23 cellular contexts compared by ENCODE assay signal in genomic region chr1:167790117-167790516, GRCh38.
DNase-seq lines count a peak whose midpoint lies in the region; ATAC-seq and TF ChIP-seq lines count a peak whose summit lies in the region.
"Had no signal": no experiment of that assay in that cellular context is flagged by ENCODE, and none has a peak within 500 bp of the region (broad histone marks: within the 10 kb centered on the region; RNA-seq: fewer than 3 reads in every experiment).

No MANE protein-coding gene starts in this region.

- peaks cover 34% of the 10 kb centered on the region for H3K36me3 Mint-ChIP-seq in progenitor cell of endocrine pancreas (ENCODE audit: insufficient read depth)

- no peak overlapping the region for H3K4me3 Mint-ChIP-seq in progenitor cell of endocrine pancreas (ENCODE audit: low read depth)
- H3K4me3 Mint-ChIP-seq: activated naive CD4-positive, alpha-beta T cell treated with anti-CD3 and anti-CD28 coated beads, Interleukin-2, amount 10 ng/mL, durations not matched to agents 7 days and 5 days; activated T-cell treated with anti-CD3 and anti-CD28 coated beads, Interleukin-2, amount 50 U/mL, for 4 hours; nephron progenitor cell had no signal

- TF ChIP-seq CTCF in progenitor cell of endocrine pancreas (IDR thresholded peaks at IDR 0.05; ENCODE audit: unreplicated experiment) = no peak

- H3K27ac Mint-ChIP-seq in progenitor cell of endocrine pancreas = peak overlapping the region; percentile 69
- H3K27ac Mint-ChIP-seq: activated naive CD4-positive, alpha-beta T cell treated with anti-CD3 and anti-CD28 coated beads, Interleukin-2, amount 10 ng/mL, durations not matched to agents 7 days and 5 days had no signal

- DNase-seq in NCI-H2196 (lab: John Stamatoyannopoulos, UW; ENCODE audit: unreplicated experiment) (peak; percentile 7), NCI-H2196 treated with DMSO at 0.1 percent for 48 hours (lab: John Stamatoyannopoulos, UW; ENCODE audit: unreplicated experiment) (no peak), NCI-H226 (peak; percentile 26), epithelial cell of prostate (ENCODE audit: low read depth, low spot score) (peak; percentile 44), progenitor cell of endocrine pancreas (ENCODE audit: low spot score, unreplicated experiment) (no peak), SKM-1 (lab: John Stamatoyannopoulos, UW; ENCODE audit: unreplicated experiment) (no peak)
- DNase-seq in stimulated activated naive CD4-positive, alpha-beta T cell treated with Interleukin-2 at 50 U/mL for 16 hours (lab: John Stamatoyannopoulos, UW) = no peak
- DNase-seq: activated CD4-positive, CD25-positive, alpha-beta regulatory T cell; activated naive CD4-positive, alpha-beta T cell treated with anti-CD3 and anti-CD28 coated beads, Interleukin-2, amount 10 ng/mL, durations not matched to agents 7 days and 5 days; activated T-cell treated with anti-CD3 and anti-CD28 coated beads, Interleukin-2, amount 50 U/mL, for 4 hours; hippocampal formation; KBM-7; kidney; NCI-H2029; NCI-H526 treated with DMSO at 0.1 percent for 48 hours; nephron progenitor cell; SJCRH30; spleen; stimulated activated CD4-positive, alpha-beta T cell treated with anti-CD3 and anti-CD28 coated beads, Interleukin-4, amount 100 ng/mL, for 4 hours had no signal

- H3K9me3 Mint-ChIP-seq in progenitor cell of endocrine pancreas (ENCODE audit: low read depth) = no peaks in the 10 kb centered on the region
- H3K9me3 Mint-ChIP-seq: activated naive CD4-positive, alpha-beta T cell treated with anti-CD3 and anti-CD28 coated beads, Interleukin-2, amount 10 ng/mL, durations not matched to agents 7 days and 5 days; activated T-cell treated with anti-CD3 and anti-CD28 coated beads, Interleukin-2, amount 50 U/mL, for 4 hours; nephron progenitor cell had no signal

- H3K4me1 Mint-ChIP-seq in progenitor cell of endocrine pancreas (ENCODE audit: low read depth) = no peaks in the 10 kb centered on the region
- H3K4me1 Mint-ChIP-seq: activated naive CD4-positive, alpha-beta T cell treated with anti-CD3 and anti-CD28 coated beads, Interleukin-2, amount 10 ng/mL, durations not matched to agents 7 days and 5 days had no signal

- peak overlapping the region; percentile 87 for H3K27ac ChIP-seq in epithelial cell of prostate
- H3K27ac ChIP-seq: ascending aorta, C4-2B, psoas muscle, SJCRH30, spleen had no signal

- no peak for ATAC-seq in GM18517 (IDR thresholded peaks at IDR 0.05; ENCODE audit: unreplicated experiment)
- ATAC-seq: activated T-cell treated with anti-CD3 and anti-CD28 coated beads, Interleukin-2, amount 50 U/mL, for 4 hours had no signal

- H3K27me3 Mint-ChIP-seq in progenitor cell of endocrine pancreas = no peaks in the 10 kb centered on the region
- H3K27me3 Mint-ChIP-seq: activated naive CD4-positive, alpha-beta T cell treated with anti-CD3 and anti-CD28 coated beads, Interleukin-2, amount 10 ng/mL, durations not matched to agents 7 days and 5 days had no signal

Comparison
In these comparisons a context has a peak if more than half of its experiments do, and no peak if none do; other contexts are left out.
1. DNase-seq: peak in NCI-H2196 (single experiment), NCI-H226 (single experiment) and epithelial cell of prostate (single experiment); none in NCI-H2196 treated with DMSO at 0.1 percent for 48 hours (single experiment), progenitor cell of endocrine pancreas (single experiment), stimulated activated naive CD4-positive, alpha-beta T cell treated with Interleukin-2 at 50 U/mL for 16 hours (single experiment) and SKM-1 (single experiment).